ENCODE assay signal across 8 cellular contexts in genomic region chr3:56682458-56683121, GRCh38. TPM values are rescaled to one million over a fixed set of nuclear protein-coding genes. Genes with fewer than 3 reads are reported as not detected.
A peak's percentile ranks its signal among the peaks of the same experiment; 100 is the strongest.
DNase-seq lines count a peak whose midpoint lies in the region; ATAC-seq and TF ChIP-seq lines count a peak whose summit lies in the region.

No MANE protein-coding gene starts in this region.

- no peaks in the 10 kb centered on the region for H3K27me3 ChIP-seq in kidney epithelial cell (ENCODE audit: control insufficient read depth, insufficient read depth, low read length)

- peak overlapping the region; percentile 81 for H3K27ac ChIP-seq in 22Rv1

- DNase-seq in NCI-H2227 treated with DMSO at 0.1 percent for 48 hours (lab: John Stamatoyannopoulos, UW) (peak; percentile 64), cerebellar cortex (ENCODE audit: low spot score) (peak; percentile 84), kidney epithelial cell (ENCODE audit: low read depth) (no peak)
- DNase-seq in activated CD4-positive, CD25-positive, alpha-beta regulatory T cell treated with anti-CD3 and anti-CD28 coated beads, Interleukin-2, amount 50 U/mL, for 72 hours, result peak; percentile 81
- DNase-seq in stimulated activated CD4-positive, alpha-beta T cell treated with anti-CD3 and anti-CD28 coated beads, Interleukin-15, amount 100 ng/mL, for 24 hours, result peak; percentile 85

- no peaks in the 10 kb centered on the region for H3K36me3 ChIP-seq in kidney epithelial cell (ENCODE audit: control insufficient read depth, insufficient read depth, low read length)

- ATAC-seq in GM18520 (IDR thresholded peaks at IDR 0.05; ENCODE audit: unreplicated experiment) (peak; percentile 38), HG03045 (IDR thresholded peaks at IDR 0.05; ENCODE audit: unreplicated experiment) (peak; percentile 67)

- peak overlapping the region; percentile 90 for H3K4me3 ChIP-seq in kidney epithelial cell (ENCODE audit: low read depth, low read length)

- TF ChIP-seq CTCF in 22Rv1 (IDR thresholded peaks at IDR 0.05) (no peak), kidney epithelial cell (IDR thresholded peaks at IDR 0.05; ENCODE audit: insufficient read depth, low read length, poor library complexity, severe bottlenecking) (no peak)

RNA-seq across cellular contexts. Expression of gene TASOR, which starts 0.5 kb away (rescaled TPM):
- 34.0 and 35.0 TPM in 2 replicates for total RNA-seq in kidney epithelial cell
